In genomic region chr4:6296026-6296425, GRCh38 we compare ENCODE assay signal across 30 cellular contexts.
"Had no signal": no experiment of that assay in that cellular context is flagged by ENCODE, and none has a peak within 500 bp of the region (broad histone marks: within the 10 kb centered on the region; RNA-seq: fewer than 3 reads in every experiment).

No MANE protein-coding gene starts in this region.

- H3K36me3 Mint-ChIP-seq: natural killer cell had no signal

- H3K4me1 Mint-ChIP-seq: natural killer cell; nephron; neural progenitor cell; stimulated activated memory B cell treated with anti-CD40 and anti-IgM and Interleukin-4, amounts not matched to agents 10 μg/mL and 1 μg/mL and 100 μg/mL, for 72 hours; stimulated activated naive CD8-positive, alpha-beta T cell treated with anti-CD3 and anti-CD28 coated beads, Interleukin-15, amount 100 ng/mL, for 72 hours had no signal

- H3K79me2 ChIP-seq: parathyroid adenoma had no signal

- H3K27ac ChIP-seq: neural progenitor cell, ovary, parathyroid adenoma, psoas muscle, right lobe of liver, skin epidermis, spleen, suprapubic skin, tibial artery, transverse colon, upper lobe of right lung, uterus had no signal

- DNase-seq: natural killer cell; occipital lobe; psoas muscle; right cardiac atrium; right lobe of liver; spleen; stimulated activated CD4-positive, alpha-beta T cell treated with anti-CD3 and anti-CD28 coated beads, Interleukin-12 subunit alpha, Interleukin-12 subunit beta, amount 100 ng/mL, for 4 hours; stimulated activated CD4-positive, alpha-beta T cell treated with anti-CD3 and anti-CD28 coated beads, Interleukin-1b, Interleukin-23, amount 100 ng/mL, for 48 hours; stimulated activated CD4-positive, alpha-beta T cell treated with anti-CD3 and anti-CD28 coated beads, Interleukin-4, amount 100 ng/mL, for 1 hour; stimulated activated CD4-positive, alpha-beta T cell treated with anti-CD3 and anti-CD28 coated beads, Interleukin-4, amount 100 ng/mL, for 4 hours; stimulated activated CD8-positive, alpha-beta memory T cell treated with anti-CD3 and anti-CD28 coated beads, Interleukin-4, amount 100 ng/mL, for 48 hours; stimulated activated naive CD4-positive, alpha-beta T cell; stimulated activated naive CD8-positive, alpha-beta T cell treated with anti-CD3 and anti-CD28 coated beads, Interleukin-15, amount 100 ng/mL, for 72 hours; stimulated activated naive CD8-positive, alpha-beta T cell treated with anti-CD3 and anti-CD28 coated beads, Interleukin-15, Interleukin-2, amounts not matched to agents 100 U/mL and 50 U/mL, for 24 hours; substantia nigra; testis; tibial artery; transverse colon; upper lobe of right lung; uterus had no signal

- H3K4me2 ChIP-seq: neural progenitor cell, smooth muscle cell had no signal

- H3K9me3 Mint-ChIP-seq: natural killer cell; nephron; neural progenitor cell; stimulated activated memory B cell treated with anti-CD40 and anti-IgM and Interleukin-4, amounts not matched to agents 10 μg/mL and 1 μg/mL and 100 μg/mL, for 72 hours; stimulated activated naive CD8-positive, alpha-beta T cell treated with anti-CD3 and anti-CD28 coated beads, Interleukin-15, amount 100 ng/mL, for 72 hours; type B pancreatic cell had no signal

- H3K27ac Mint-ChIP-seq: natural killer cell; nephron; neural progenitor cell; progenitor cell of endocrine pancreas; stimulated activated memory B cell treated with anti-CD40 and anti-IgM and Interleukin-4, amounts not matched to agents 10 μg/mL and 1 μg/mL and 100 μg/mL, for 72 hours; stimulated activated naive CD8-positive, alpha-beta T cell treated with anti-CD3 and anti-CD28 coated beads, Interleukin-15, amount 100 ng/mL, for 72 hours; type B pancreatic cell had no signal

- H3K27me3 ChIP-seq: neural progenitor cell, ovary, right lobe of liver, spleen, suprapubic skin, testis, tibial artery, transverse colon, upper lobe of right lung, uterus had no signal

- H3K9ac ChIP-seq: neural progenitor cell, parathyroid adenoma had no signal

- H3K4me3 Mint-ChIP-seq: natural killer cell; nephron; neural progenitor cell; stimulated activated memory B cell treated with anti-CD40 and anti-IgM and Interleukin-4, amounts not matched to agents 10 μg/mL and 1 μg/mL and 100 μg/mL, for 72 hours; stimulated activated naive CD8-positive, alpha-beta T cell treated with anti-CD3 and anti-CD28 coated beads, Interleukin-15, amount 100 ng/mL, for 72 hours; type B pancreatic cell had no signal

- H3K36me3 ChIP-seq: neural progenitor cell, ovary, transverse colon, uterus had no signal

- H3K4me1 ChIP-seq: neural progenitor cell, parathyroid adenoma, psoas muscle, right lobe of liver, suprapubic skin, tibial artery, transverse colon, upper lobe of right lung, uterus had no signal

- H3K27me3 Mint-ChIP-seq: progenitor cell of endocrine pancreas; stimulated activated memory B cell treated with anti-CD40 and anti-IgM and Interleukin-4, amounts not matched to agents 10 μg/mL and 1 μg/mL and 100 μg/mL, for 72 hours; stimulated activated naive CD8-positive, alpha-beta T cell treated with anti-CD3 and anti-CD28 coated beads, Interleukin-15, amount 100 ng/mL, for 72 hours; type B pancreatic cell had no signal

- H3K9me3 ChIP-seq: ovary, psoas muscle, right lobe of liver, spleen, suprapubic skin, testis, tibial artery, transverse colon, upper lobe of right lung, uterus had no signal

- H3K4me3 ChIP-seq: neural progenitor cell, ovary, psoas muscle, right lobe of liver, skin epidermis, smooth muscle cell, spleen, suprapubic skin, testis, tibial artery, transverse colon, upper lobe of right lung, uterus had no signal
